In genomic region chr20:41080866-41081265, GRCh38 we compare ENCODE assay signal across 26 cellular contexts. TPM values are rescaled to one million over a fixed set of nuclear protein-coding genes. Genes with fewer than 3 reads are reported as not detected.
DNase-seq lines count a peak whose midpoint lies in the region; ATAC-seq and TF ChIP-seq lines count a peak whose summit lies in the region.
"Had no signal": no experiment of that assay in that cellular context is flagged by ENCODE, and none has a peak within 500 bp of the region (broad histone marks: within the 10 kb centered on the region; RNA-seq: fewer than 3 reads in every experiment).

No MANE protein-coding gene starts in this region.

- no peak for TF ChIP-seq POLR2A in sigmoid colon (IDR thresholded peaks at IDR 0.05)

- H3K27me3 ChIP-seq in sigmoid colon, result no peaks in the 10 kb centered on the region
- H3K27me3 ChIP-seq: colonic mucosa, heart left ventricle, right atrium auricular region, upper lobe of right lung had no signal

- peaks cover 35% of the 10 kb centered on the region for H3K4me1 Mint-ChIP-seq in activated CD8-positive, alpha-beta T cell treated with anti-CD3 and anti-CD28 coated beads for 36 hours (ENCODE audit: low read depth)
- H3K4me1 Mint-ChIP-seq in stimulated activated naive B cell treated with anti-CD40 and anti-IgM and Interleukin-4, amounts not matched to agents 10 μg/mL and 1 μg/mL and 100 μg/mL, for 72 hours, result peaks cover 13 to 28% of the 10 kb centered on the region in 2 donors

- peaks cover 0 to 32% (median 18%) of the 10 kb centered on the region in 4 donors for H3K4me1 ChIP-seq in sigmoid colon
- H3K4me1 ChIP-seq: colonic mucosa had no signal

- intact Hi-C loops in activated CD8-positive, alpha-beta T cell treated with anti-CD3 and anti-CD28 coated beads for 36 hours (cut with micrococcal nuclease), result loop anchor here (5.0 kb wide), 1 partner anchor 34 kb away; no protein-coding TSS in a partner anchor
- intact Hi-C loops in sigmoid colon (cut with DNase I), result no loop called here

- no peaks in the 10 kb centered on the region for H3K27me3 Mint-ChIP-seq in activated CD8-positive, alpha-beta T cell treated with anti-CD3 and anti-CD28 coated beads for 36 hours
- no peaks in the 10 kb centered on the region for H3K27me3 Mint-ChIP-seq in stimulated activated naive B cell treated with anti-CD40 and anti-IgM and Interleukin-4, amounts not matched to agents 10 μg/mL and 1 μg/mL and 100 μg/mL, for 72 hours
- H3K27me3 Mint-ChIP-seq: activated CD4-positive, alpha-beta memory T cell treated with anti-CD3 and anti-CD28 coated beads for 36 hours; activated naive CD8-positive, alpha-beta T cell treated with anti-CD3 and anti-CD28 coated beads, Interleukin-2, amount 50 U/mL, for 24 hours had no signal

- POLR2A ChIA-PET in activated CD8-positive, alpha-beta T cell treated with anti-CD3 and anti-CD28 coated beads for 36 hours (lab: Charles Lee), result no interaction called here

- TF ChIP-seq EP300 in sigmoid colon (IDR thresholded peaks at IDR 0.05), result no peak

- H3K36me3 ChIP-seq in sigmoid colon, result peaks cover 4 to 65% (median 7%) of the 10 kb centered on the region in 4 donors
- H3K36me3 ChIP-seq: colonic mucosa had no signal

- CTCF ChIA-PET in activated CD8-positive, alpha-beta T cell treated with anti-CD3 and anti-CD28 coated beads for 36 hours (lab: Charles Lee), result interaction anchor here (1.2 to 4.4 kb wide), 5 partner anchors 14 to 118 kb away, joined by 3 to 23 read pairs (median 4); no protein-coding TSS in a partner anchor

- no peaks in the 10 kb centered on the region for H3K9me3 ChIP-seq in sigmoid colon
- H3K9me3 ChIP-seq: colonic mucosa, heart left ventricle, right atrium auricular region, upper lobe of right lung had no signal

- no peak for TF ChIP-seq CTCF in activated CD8-positive, alpha-beta T cell treated with anti-CD3 and anti-CD28 coated beads for 36 hours (IDR thresholded peaks at IDR 0.05)
- TF ChIP-seq CTCF in fibroblast of mammary gland (conservative IDR thresholded peaks at IDR 0.05; ENCODE audit: control insufficient read depth, insufficient read depth, low read depth, low read length) (no peak), sigmoid colon (IDR thresholded peaks at IDR 0.05) (no peak)

- no peak overlapping the region for H3K4me3 ChIP-seq in fibroblast of mammary gland (ENCODE audit: control insufficient read depth, low read depth, low read length)
- H3K4me3 ChIP-seq in sigmoid colon, result no peak overlapping the region
- H3K4me3 ChIP-seq: colonic mucosa, heart left ventricle, right atrium auricular region, upper lobe of right lung had no signal

- peak overlapping the region; percentile 7 to 61 for H3K27ac Mint-ChIP-seq in activated naive CD4-positive, alpha-beta T cell treated with anti-CD3 and anti-CD28 coated beads, Interleukin-2, amount 50 U/mL, for 72 hours
- H3K27ac Mint-ChIP-seq in activated CD8-positive, alpha-beta T cell treated with anti-CD3 and anti-CD28 coated beads for 36 hours, result peak overlapping the region; percentile 61
- peak overlapping the region; percentile 15 for H3K27ac Mint-ChIP-seq in stimulated activated naive B cell treated with anti-CD40 and anti-IgM and Interleukin-4, amounts not matched to agents 10 μg/mL and 1 μg/mL and 100 μg/mL, for 72 hours
- H3K27ac Mint-ChIP-seq: activated naive CD8-positive, alpha-beta T cell treated with anti-CD3 and anti-CD28 coated beads, Interleukin-2, amount 50 U/mL, for 24 hours had no signal

- no peak for DNase-seq in activated naive CD4-positive, alpha-beta T cell treated with anti-CD3 and anti-CD28 coated beads, Interleukin-2, amount 50 U/mL, for 72 hours (ENCODE audit: low spot score in 2 of 2)
- DNase-seq in activated naive CD4-positive, alpha-beta T cell treated with anti-CD3 and anti-CD28 coated beads, Interleukin-2, amount 50 U/mL, for 16 hours, result no peak
- DNase-seq in activated CD8-positive, alpha-beta T cell treated with anti-CD3 and anti-CD28 coated beads for 36 hours, result no peak
- DNase-seq in fibroblast of mammary gland (ENCODE audit: low read depth) (peak; percentile 63), sigmoid colon (no peak)
- DNase-seq in stimulated activated naive B cell treated with anti-CD40 and anti-IgM and Interleukin-4, amounts not matched to agents 10 μg/mL and 1 μg/mL and 100 μg/mL, for 72 hours, result no peak
- DNase-seq: activated CD4-positive, alpha-beta memory T cell treated with anti-CD3 and anti-CD28 coated beads for 36 hours; activated naive CD8-positive, alpha-beta T cell treated with anti-CD3 and anti-CD28 coated beads, Interleukin-2, amount 50 U/mL, for 24 hours; C1 segment of cervical spinal cord; colonic mucosa; EL; H7; heart left ventricle; left cardiac atrium; NCI-H2081; occipital lobe; OCI-M1; Right ventricle myocardium superior; stimulated activated CD4-positive, alpha-beta T cell treated with anti-CD3 and anti-CD28 coated beads, Interleukin-15, amount 100 ng/mL, for 24 hours; stimulated activated CD8-positive, alpha-beta memory T cell treated with anti-CD3 and anti-CD28 coated beads, Interleukin-4, amount 100 ng/mL, for 48 hours; substantia nigra; upper lobe of right lung had no signal

- WGBS in sigmoid colon, 2 donors, result 85 to 88% methylated on average over 2 of the region's 2 CpGs

- H3K9me3 Mint-ChIP-seq in activated naive CD4-positive, alpha-beta T cell treated with anti-CD3 and anti-CD28 coated beads, Interleukin-2, amount 50 U/mL, for 72 hours, result no peaks in the 10 kb centered on the region
- H3K9me3 Mint-ChIP-seq in activated CD8-positive, alpha-beta T cell treated with anti-CD3 and anti-CD28 coated beads for 36 hours, result no peaks in the 10 kb centered on the region
- H3K9me3 Mint-ChIP-seq in stimulated activated naive B cell treated with anti-CD40 and anti-IgM and Interleukin-4, amounts not matched to agents 10 μg/mL and 1 μg/mL and 100 μg/mL, for 72 hours, result no peaks in the 10 kb centered on the region
- H3K9me3 Mint-ChIP-seq: activated CD4-positive, alpha-beta memory T cell treated with anti-CD3 and anti-CD28 coated beads for 36 hours; activated naive CD8-positive, alpha-beta T cell treated with anti-CD3 and anti-CD28 coated beads, Interleukin-2, amount 50 U/mL, for 24 hours had no signal

- no peak overlapping the region for H3K4me3 Mint-ChIP-seq in activated CD8-positive, alpha-beta T cell treated with anti-CD3 and anti-CD28 coated beads for 36 hours
- H3K4me3 Mint-ChIP-seq in stimulated activated naive B cell treated with anti-CD40 and anti-IgM and Interleukin-4, amounts not matched to agents 10 μg/mL and 1 μg/mL and 100 μg/mL, for 72 hours, result no peak overlapping the region
- H3K4me3 Mint-ChIP-seq: activated CD4-positive, alpha-beta memory T cell treated with anti-CD3 and anti-CD28 coated beads for 36 hours; activated naive CD8-positive, alpha-beta T cell treated with anti-CD3 and anti-CD28 coated beads, Interleukin-2, amount 50 U/mL, for 24 hours had no signal

- ATAC-seq in activated naive CD4-positive, alpha-beta T cell treated with anti-CD3 and anti-CD28 coated beads, Interleukin-2, amount 50 U/mL, for 72 hours, result no peak
- ATAC-seq in activated CD8-positive, alpha-beta T cell treated with anti-CD3 and anti-CD28 coated beads for 36 hours, result no peak
- ATAC-seq in stimulated activated naive B cell treated with anti-CD40 and anti-IgM and Interleukin-4, amounts not matched to agents 10 μg/mL and 1 μg/mL and 100 μg/mL, for 72 hours (replicated peaks), result no peak
- no peak for ATAC-seq in HG02623 (IDR thresholded peaks at IDR 0.05; ENCODE audit: unreplicated experiment)
- no peak for ATAC-seq in GM21381 (IDR thresholded peaks at IDR 0.05; ENCODE audit: unreplicated experiment)
- ATAC-seq: activated naive CD8-positive, alpha-beta T cell treated with anti-CD3 and anti-CD28 coated beads, Interleukin-2, amount 50 U/mL, for 24 hours; upper lobe of right lung had no signal

- H3K36me3 Mint-ChIP-seq in activated naive CD4-positive, alpha-beta T cell treated with anti-CD3 and anti-CD28 coated beads, Interleukin-2, amount 50 U/mL, for 72 hours, result peaks cover 8 to 36% of the 10 kb centered on the region in 2 donors
- peaks cover 46% of the 10 kb centered on the region for H3K36me3 Mint-ChIP-seq in activated CD8-positive, alpha-beta T cell treated with anti-CD3 and anti-CD28 coated beads for 36 hours (ENCODE audit: low read depth)
- H3K36me3 Mint-ChIP-seq in stimulated activated naive B cell treated with anti-CD40 and anti-IgM and Interleukin-4, amounts not matched to agents 10 μg/mL and 1 μg/mL and 100 μg/mL, for 72 hours, result peaks cover 27 to 52% of the 10 kb centered on the region in 2 donors

- H3K27ac ChIP-seq in sigmoid colon, result no peak overlapping the region
- H3K27ac ChIP-seq: colonic mucosa, right atrium auricular region, upper lobe of right lung, VCaP had no signal

RNA-seq across cellular contexts. Expression of gene TOP1, which starts 52.2 kb away (rescaled TPM):
- total RNA-seq in activated naive CD4-positive, alpha-beta T cell treated with anti-CD3 and anti-CD28 coated beads, Interleukin-2, amount 50 U/mL, for 72 hours, result 10 to 100 TPM; 62.4 to 98.9 TPM
- total RNA-seq in activated CD8-positive, alpha-beta T cell treated with anti-CD3 and anti-CD28 coated beads for 36 hours, result 10 to 100 TPM; 81.0 to 81.1 TPM
- total RNA-seq in sigmoid colon, result 10 to 100 TPM; 22.0 to 33.2 (median 22.4) TPM
- polyA plus RNA-seq in sigmoid colon, result 10 to 100 TPM; 26.4 to 45.0 (median 43.2) TPM

RNA-seq across cellular contexts. Expression of gene PLCG1, which starts 56.5 kb away (rescaled TPM):
- total RNA-seq in activated naive CD4-positive, alpha-beta T cell treated with anti-CD3 and anti-CD28 coated beads, Interleukin-2, amount 50 U/mL, for 72 hours, result 100 to 1,000 TPM; 153 to 348 TPM
- 100 to 1,000 TPM; 259 to 260 TPM for total RNA-seq in activated CD8-positive, alpha-beta T cell treated with anti-CD3 and anti-CD28 coated beads for 36 hours
- total RNA-seq in sigmoid colon, result 100 to 1,000 TPM in 1 of 4 donors, 10 to 100 TPM in 3; 48.5 to 152 (median 67.0) TPM
- 10 to 100 TPM in 2 of 3 donors, 1 to 10 TPM in 1; 9.9 to 57.6 (median 19.8) TPM for polyA plus RNA-seq in sigmoid colon
